In genomic region chr2:147165682-147166081, GRCh38 we compare ENCODE assay signal across 23 cellular contexts.
"Had no signal": no experiment of that assay in that cellular context is flagged by ENCODE, and none has a peak within 500 bp of the region (broad histone marks: within the 10 kb centered on the region; RNA-seq: fewer than 3 reads in every experiment).

No MANE protein-coding gene starts in this region.

- H3K4me1 ChIP-seq: colonic mucosa, esophagus squamous epithelium, gastrocnemius medialis, heart left ventricle, left lung, neural progenitor cell, prostate gland, right atrium auricular region, stomach, thyroid gland, vagina had no signal

- H2AFZ ChIP-seq: neural progenitor cell had no signal

- H3K9me3 ChIP-seq: colonic mucosa, esophagus squamous epithelium, gastrocnemius medialis, heart left ventricle, left lung, prostate gland, right atrium auricular region, stomach, thyroid gland, vagina had no signal

- H3K4me2 ChIP-seq: neural progenitor cell had no signal

- DNase-seq: colonic mucosa; effector memory CD4-positive, alpha-beta T cell; erythroblast; esophagus squamous epithelium; gastrocnemius medialis; heart left ventricle; hippocampal formation; left cardiac atrium; left lung; mesendoderm; midbrain; naive thymus-derived CD4-positive, alpha-beta T cell; nucleus accumbens; stimulated activated CD4-positive, alpha-beta T cell treated with anti-CD3 and anti-CD28 coated beads, Interleukin-2, amount 100 ng/mL, for 24 hours; stimulated activated CD4-positive, alpha-beta T cell treated with anti-CD3 and anti-CD28 coated beads, Interleukin-4, amount 100 ng/mL, for 24 hours; stimulated activated naive CD4-positive, alpha-beta T cell treated with Interleukin-2 at 50 U/mL for 16 hours; stomach; thyroid gland; trophoblast cell had no signal

- H3K27me3 ChIP-seq: colonic mucosa, esophagus squamous epithelium, gastrocnemius medialis, heart left ventricle, left lung, neural progenitor cell, right atrium auricular region, stomach, thyroid gland, vagina had no signal

- H3K27ac ChIP-seq: colonic mucosa, esophagus squamous epithelium, gastrocnemius medialis, heart left ventricle, left lung, neural progenitor cell, prostate gland, right atrium auricular region, stomach, thyroid gland, vagina had no signal

- H3K4me3 ChIP-seq: colonic mucosa, esophagus squamous epithelium, gastrocnemius medialis, heart left ventricle, left lung, neural progenitor cell, prostate gland, right atrium auricular region, stomach, thyroid gland, vagina had no signal

- H3K9ac ChIP-seq: neural progenitor cell had no signal

- H3K36me3 ChIP-seq: colonic mucosa, esophagus squamous epithelium, gastrocnemius medialis, heart left ventricle, left lung, neural progenitor cell, prostate gland, right atrium auricular region, stomach, thyroid gland, vagina had no signal
